8 cellular contexts compared by ENCODE assay signal in genomic region chr12:100234591-100235304, GRCh38. TPM values are rescaled to one million over a fixed set of nuclear protein-coding genes. Genes with fewer than 3 reads are reported as not detected.
DNase-seq lines count a peak whose midpoint lies in the region; ATAC-seq and TF ChIP-seq lines count a peak whose summit lies in the region.

No MANE protein-coding gene starts in this region.

- ATAC-seq in GM19043 (IDR thresholded peaks at IDR 0.05; ENCODE audit: low read depth, unreplicated experiment) (peak; percentile 66), gastroesophageal sphincter (peak; percentile 55)

- H3K36me3 ChIP-seq in MG63 (no peaks in the 10 kb centered on the region), gastroesophageal sphincter (no peaks in the 10 kb centered on the region)

- H3K27ac ChIP-seq in gastroesophageal sphincter = peak overlapping the region in 2 of 4 donors; percentile 2 to 54

- H3K9me3 ChIP-seq in MG63 = no peaks in the 10 kb centered on the region
- H3K9me3 ChIP-seq in gastroesophageal sphincter = no peaks in the 10 kb centered on the region

- peak; percentile 49 to 72 (median 70) for TF ChIP-seq CTCF in gastroesophageal sphincter (IDR thresholded peaks at IDR 0.05)

- 10 to 27% methylated on average over 7 of the region's 7 CpGs for WGBS in gastroesophageal sphincter (ENCODE audit: low coverage in 1 of 2), 2 donors

- H3K4me1 ChIP-seq in gastroesophageal sphincter = peaks cover 0 to 14% (median 0%) of the 10 kb centered on the region in 3 donors

- H3K4me3 ChIP-seq in MG63 (0 out of 2 replicates have a peak overlapping the region, but pooled peaks have one; percentile 15), gastroesophageal sphincter (no peak overlapping the region)

- H3K27me3 ChIP-seq in MG63 = no peaks in the 10 kb centered on the region
- H3K27me3 ChIP-seq in gastroesophageal sphincter = no peaks in the 10 kb centered on the region

- TF ChIP-seq EP300 in gastroesophageal sphincter (IDR thresholded peaks at IDR 0.05) = no peak

- TF ChIP-seq POLR2A in gastroesophageal sphincter (IDR thresholded peaks at IDR 0.05) = no peak

- DNase-seq in COLO668 (lab: John Stamatoyannopoulos, UW; ENCODE audit: unreplicated experiment) (peak; percentile 14), MG63 (no peak), SW480 (ENCODE audit: low spot score) (peak; percentile 41), putamen (ENCODE audit: low spot score) (peak; percentile 17)
- DNase-seq in activated T-cell treated with anti-CD3 and anti-CD28 coated beads, Interleukin-2, amount 50 U/mL, for 1 hour = no peak
- no peak for DNase-seq in activated naive CD4-positive, alpha-beta T cell (lab: John Stamatoyannopoulos, UW)

RNA-seq across cellular contexts. Expression of gene DEPDC4, which starts 32.1 kb away (rescaled TPM):
- total RNA-seq in MG63 (2014; rRNA removed; shearing (Covaris generic); ENCODE audit: low replicate concordance) = 1.3 and 1.7 TPM in 2 replicates
- total RNA-seq in gastroesophageal sphincter = 1 to 10 TPM in 1 of 4 donors, under 1 TPM in 1, not detected in 2; 0.89 to 2.0 TPM

RNA-seq across cellular contexts. Expression of gene SCYL2, which starts 32.2 kb away (rescaled TPM):
- total RNA-seq in MG63 (2014; rRNA removed; shearing (Covaris generic); ENCODE audit: low replicate concordance) = 7.3 and 11.2 TPM in 2 replicates
- total RNA-seq in gastroesophageal sphincter = 10 to 100 TPM; 51.0 to 72.8 (median 61.4) TPM

RNA-seq across cellular contexts. Expression of gene ACTR6, which starts 34.1 kb away (rescaled TPM):
- 18.4 and 37.0 TPM in 2 replicates for total RNA-seq in MG63 (2014; rRNA removed; shearing (Covaris generic); ENCODE audit: low replicate concordance)
- 10 to 100 TPM; 11.6 to 30.8 (median 17.5) TPM for total RNA-seq in gastroesophageal sphincter

Comparison
In these comparisons a context has a peak if more than half of its experiments do, and no peak if none do; other contexts are left out.
1. DNase-seq: peak in COLO668 (single experiment), SW480 (single experiment) and putamen (single experiment); none in MG63 (single experiment), activated T-cell treated with anti-CD3 and anti-CD28 coated beads, Interleukin-2, amount 50 U/mL, for 1 hour (single experiment) and activated naive CD4-positive, alpha-beta T cell (0 of 4).